9 cellular contexts compared by ENCODE assay signal in the genomic region with DNA sequence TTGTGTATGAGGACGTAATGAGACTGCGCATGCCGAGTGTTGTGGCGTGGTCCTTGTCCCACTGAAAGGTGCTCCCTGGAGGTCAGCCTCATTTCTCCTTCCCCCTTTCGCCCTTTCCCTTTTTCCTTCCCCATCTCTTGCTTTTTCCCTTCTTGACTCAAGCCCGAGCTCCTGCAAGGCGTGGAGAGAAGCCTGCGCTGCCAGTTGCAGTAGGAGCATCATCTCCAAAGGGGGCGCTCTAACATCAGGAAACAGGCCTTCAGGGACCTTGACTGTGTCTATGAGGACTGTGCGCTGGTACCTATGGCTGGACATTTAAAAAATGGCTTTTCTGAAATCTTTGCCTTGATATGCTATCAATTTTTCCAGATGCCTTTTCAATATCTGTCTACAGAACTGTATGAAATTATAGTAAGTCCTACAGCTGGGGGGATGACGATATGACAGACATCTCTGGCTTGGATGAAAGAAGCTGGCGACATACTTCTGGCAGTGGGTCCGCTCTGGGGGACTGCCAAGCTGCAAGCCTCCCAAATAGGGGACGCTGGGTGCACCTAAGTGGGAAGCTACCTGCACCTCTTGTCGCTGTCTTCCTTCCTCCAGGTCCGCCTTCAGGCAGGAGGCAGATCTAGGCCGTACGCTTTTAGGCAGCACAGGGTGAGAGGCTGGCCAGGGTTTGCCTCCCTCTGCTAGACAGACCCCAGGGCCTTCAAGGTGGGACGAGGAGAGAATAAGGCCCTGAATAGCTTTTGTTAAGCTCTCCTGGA.
DNase-seq lines count a peak whose midpoint lies in the region; ATAC-seq, FAIRE-seq and TF ChIP-seq lines count a peak whose summit lies in the region.
"Had no signal": no experiment of that assay in that cellular context is flagged by ENCODE, and none has a peak within 500 bp of the region (broad histone marks: within the 10 kb centered on the region; RNA-seq: fewer than 3 reads in every experiment).

No MANE protein-coding gene starts in this region.

- no peak for DNase-seq in D721Med (ENCODE audit: insufficient read length, low spot score)
- DNase-seq in HAP-1 (ENCODE audit: low spot score in 2 of 2) = peak; percentile 9 to 67
- DNase-seq in NCI-H526 treated with DMSO at 0.1 percent for 48 hours (lab: John Stamatoyannopoulos, UW) = peak; percentile 87
- peak; percentile 89 for DNase-seq in cerebellar cortex (ENCODE audit: low spot score)
- no peak for DNase-seq in lower lobe of right lung
- no peak for DNase-seq in posterior vena cava (ENCODE audit: low spot score)
- DNase-seq in dedifferentiated amniotic fluid mesenchymal stem cell (ENCODE audit: extremely low spot score) = no peak

- FAIRE-seq in D721Med (lab: Jason Lieb, UNC) = no peak

- no peak overlapping the region for H3K27ac ChIP-seq in lower lobe of right lung

- H3K4me1 ChIP-seq in HAP-1 (no peaks in the 10 kb centered on the region), lower lobe of right lung (no peaks in the 10 kb centered on the region)

- H3K4me3 ChIP-seq in HAP-1 = no peak overlapping the region
- no peak overlapping the region for H3K4me3 ChIP-seq in lower lobe of right lung

- in situ Hi-C loops in HAP-1 (cut with MboI; ENCODE audit: low sequenced_read_pairs) = no loop called here

- ATAC-seq in lower lobe of right lung = peak; percentile 78 to 80
- ATAC-seq in HG02759 (IDR thresholded peaks at IDR 0.05; ENCODE audit: unreplicated experiment) = no peak
- ATAC-seq: T-cell had no signal

- H3K27me3 ChIP-seq in HAP-1 (ENCODE audit: low read depth) (no peaks in the 10 kb centered on the region), lower lobe of right lung (ENCODE audit: low read depth) (peaks cover 10% of the 10 kb centered on the region)

- H3K9me3 ChIP-seq in HAP-1 (no peaks in the 10 kb centered on the region), lower lobe of right lung (no peaks in the 10 kb centered on the region)

- intact Hi-C loops in lower lobe of right lung (cut with DNase I) = no loop called here
- intact Hi-C loops in posterior vena cava (cut with DNase I) = no loop called here

- TF ChIP-seq CTCF in D721Med (IDR thresholded peaks at IDR 0.05; ENCODE audit: insufficient read depth, missing control alignments) = peak; percentile 99
- TF ChIP-seq CTCF in lower lobe of right lung (IDR thresholded peaks at IDR 0.05) = peak; percentile 71

- H3K36me3 ChIP-seq in HAP-1 (replicated peaks) (no peaks in the 10 kb centered on the region), lower lobe of right lung (no peaks in the 10 kb centered on the region)

Comparison
In these comparisons a context has a peak if more than half of its experiments do, and no peak if none do; other contexts are left out.
1. DNase-seq: peak in HAP-1 (2 of 2), NCI-H526 treated with DMSO at 0.1 percent for 48 hours (single experiment) and cerebellar cortex (single experiment); none in D721Med (single experiment), lower lobe of right lung (single experiment), posterior vena cava (single experiment) and dedifferentiated amniotic fluid mesenchymal stem cell (single experiment).